ENCODE assay signal across 8 cellular contexts in genomic region chr2:99337164-99337930, GRCh38. TPM values are rescaled to one million over a fixed set of nuclear protein-coding genes. Genes with fewer than 3 reads are reported as not detected.
DNase-seq lines count a peak whose midpoint lies in the region; ATAC-seq and TF ChIP-seq lines count a peak whose summit lies in the region.

A gene with protein sequence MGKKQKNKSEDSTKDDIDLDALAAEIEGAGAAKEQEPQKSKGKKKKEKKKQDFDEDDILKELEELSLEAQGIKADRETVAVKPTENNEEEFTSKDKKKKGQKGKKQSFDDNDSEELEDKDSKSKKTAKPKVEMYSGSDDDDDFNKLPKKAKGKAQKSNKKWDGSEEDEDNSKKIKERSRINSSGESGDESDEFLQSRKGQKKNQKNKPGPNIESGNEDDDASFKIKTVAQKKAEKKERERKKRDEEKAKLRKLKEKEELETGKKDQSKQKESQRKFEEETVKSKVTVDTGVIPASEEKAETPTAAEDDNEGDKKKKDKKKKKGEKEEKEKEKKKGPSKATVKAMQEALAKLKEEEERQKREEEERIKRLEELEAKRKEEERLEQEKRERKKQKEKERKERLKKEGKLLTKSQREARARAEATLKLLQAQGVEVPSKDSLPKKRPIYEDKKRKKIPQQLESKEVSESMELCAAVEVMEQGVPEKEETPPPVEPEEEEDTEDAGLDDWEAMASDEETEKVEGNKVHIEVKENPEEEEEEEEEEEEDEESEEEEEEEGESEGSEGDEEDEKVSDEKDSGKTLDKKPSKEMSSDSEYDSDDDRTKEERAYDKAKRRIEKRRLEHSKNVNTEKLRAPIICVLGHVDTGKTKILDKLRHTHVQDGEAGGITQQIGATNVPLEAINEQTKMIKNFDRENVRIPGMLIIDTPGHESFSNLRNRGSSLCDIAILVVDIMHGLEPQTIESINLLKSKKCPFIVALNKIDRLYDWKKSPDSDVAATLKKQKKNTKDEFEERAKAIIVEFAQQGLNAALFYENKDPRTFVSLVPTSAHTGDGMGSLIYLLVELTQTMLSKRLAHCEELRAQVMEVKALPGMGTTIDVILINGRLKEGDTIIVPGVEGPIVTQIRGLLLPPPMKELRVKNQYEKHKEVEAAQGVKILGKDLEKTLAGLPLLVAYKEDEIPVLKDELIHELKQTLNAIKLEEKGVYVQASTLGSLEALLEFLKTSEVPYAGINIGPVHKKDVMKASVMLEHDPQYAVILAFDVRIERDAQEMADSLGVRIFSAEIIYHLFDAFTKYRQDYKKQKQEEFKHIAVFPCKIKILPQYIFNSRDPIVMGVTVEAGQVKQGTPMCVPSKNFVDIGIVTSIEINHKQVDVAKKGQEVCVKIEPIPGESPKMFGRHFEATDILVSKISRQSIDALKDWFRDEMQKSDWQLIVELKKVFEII (plus strand): TSS chr2:99337389. CDS start chr2:99337555, 166 bp downstream.

- no peak within 1 kb of the TSS for H3K56ac ChIP-seq in H9 (ENCODE audit: insufficient read length, low read depth, low read length)

- H3K4me3 Mint-ChIP-seq in H9, result no peak within 1 kb of the TSS
- H3K4me3 Mint-ChIP-seq in nephron, result no peak within 1 kb of the TSS

- H3K27ac ChIP-seq in H9 (ENCODE audit: insufficient read length, low read depth, low read length) (no peak within 1 kb of the TSS), RWPE2 (ENCODE audit: poor library complexity, severe bottlenecking) (peak within 1 kb of the TSS; percentile 77)

- H4K8ac ChIP-seq in H9 (replicated peaks; ENCODE audit: insufficient read length, low read depth, low read length), result no peak within 1 kb of the TSS

- H3K18ac ChIP-seq in H9 (ENCODE audit: insufficient read length, low read depth, low read length), result no peak within 1 kb of the TSS

- H3K36me3 Mint-ChIP-seq in H9 (ENCODE audit: insufficient read depth in 1 of 3, low read depth in 3 of 3) (peaks cover 8 to 9% (median 8%) of the 10 kb centered on the region in 3 experiments; a peak in 6 of 7 replicates), nephron (ENCODE audit: low read depth) (peaks cover 8% of the 10 kb centered on the region)

- H3K4ac ChIP-seq in H9 (ENCODE audit: low read depth, low read length), result no peak within 1 kb of the TSS

- no peak within 1 kb of the TSS for H2BK120ac ChIP-seq in H9 (ENCODE audit: low read depth, low read length, poor library complexity, severe bottlenecking)

- H2BK12ac ChIP-seq in H9 (ENCODE audit: insufficient read length, low read depth, low read length), result no peak within 1 kb of the TSS

- H3K4me1 ChIP-seq in H9 (ENCODE audit: insufficient read depth, low read length) (no peaks in the 10 kb centered on the region), Loucy (ENCODE audit: insufficient read depth, low read length, poor library complexity, severe bottlenecking) (peaks cover 49% of the 10 kb centered on the region), RWPE2 (ENCODE audit: insufficient read depth, poor library complexity, severe bottlenecking) (peaks cover 15% of the 10 kb centered on the region)

- H3K79me2 ChIP-seq in H9 (ENCODE audit: insufficient read depth, low read length), result peaks cover 52% of the 10 kb centered on the region
- H3K79me2 ChIP-seq in Loucy (ENCODE audit: insufficient read depth, low read length), result peaks cover 86% of the 10 kb centered on the region

- no peak within 1 kb of the TSS for H2AK5ac ChIP-seq in H9 (ENCODE audit: insufficient read length, low read length)

- H3K9me3 Mint-ChIP-seq in H9 (no peaks in the 10 kb centered on the region), nephron (no peaks in the 10 kb centered on the region)

- H3K23me2 ChIP-seq in H9 (ENCODE audit: insufficient read length, low read depth, low read length, poor library complexity, severe bottlenecking), result peaks cover 17% of the 10 kb centered on the region

- H3F3A ChIP-seq in Loucy (ENCODE audit: low read depth), result peaks cover 5% of the 10 kb centered on the region; the same call in 1 of the 2 replicates

- H4K20me1 ChIP-seq in H9 (ENCODE audit: control insufficient read depth, insufficient read depth, insufficient read length) (no peaks in the 10 kb centered on the region), Loucy (ENCODE audit: insufficient read depth, low read length, poor library complexity, severe bottlenecking) (peaks cover 71% of the 10 kb centered on the region)

- peak; percentile 97 for DNase-seq in GDM1 (lab: John Stamatoyannopoulos, UW)
- peak; percentile 95 for DNase-seq in H9
- peak; percentile 95 for DNase-seq in RWPE2 (ENCODE audit: low spot score)
- peak; percentile 92 for DNase-seq in activated T-helper 9 cell treated with anti-CD3 and anti-CD28 coated beads, Interleukin-2, amount 50 U/mL, for 16 hours (ENCODE audit: low read depth)
- peak; percentile 96 for DNase-seq in fibroblast of the aortic adventitia (ENCODE audit: low read depth)
- DNase-seq in stimulated activated naive CD8-positive, alpha-beta T cell treated with anti-CD3 and anti-CD28 coated beads, Interleukin-15, Interleukin-2, amounts not matched to agents 100 U/mL and 50 U/mL, for 24 hours, result peak; percentile 96

- H3K14ac ChIP-seq in H9 (ENCODE audit: insufficient read depth, low read length), result no peak within 1 kb of the TSS

- no peak within 1 kb of the TSS for H4K5ac ChIP-seq in H9 (ENCODE audit: insufficient read length, low read depth, low read length)

- H3K27me3 Mint-ChIP-seq in H9 (ENCODE audit: low read depth) (no peaks in the 10 kb centered on the region), nephron (ENCODE audit: low read depth) (no peaks in the 10 kb centered on the region)

- H3K4me1 Mint-ChIP-seq in H9, result peaks cover 11 to 12% of the 10 kb centered on the region in 2 experiments
- peaks cover 6% of the 10 kb centered on the region for H3K4me1 Mint-ChIP-seq in nephron

- no peak within 1 kb of the TSS for H2BK15ac ChIP-seq in H9 (ENCODE audit: low read depth, low read length)

- H3K27me3 ChIP-seq in H9 (ENCODE audit: insufficient read depth, low read length) (no peaks in the 10 kb centered on the region), Loucy (ENCODE audit: insufficient read depth, low read length, poor library complexity, severe bottlenecking) (no peaks in the 10 kb centered on the region), RWPE2 (ENCODE audit: insufficient read depth, poor library complexity, severe bottlenecking) (no peaks in the 10 kb centered on the region)

- no peaks in the 10 kb centered on the region for H3K9me2 ChIP-seq in Loucy (replicated peaks; ENCODE audit: low read depth, low read length)

- no peak within 1 kb of the TSS for H2BK5ac ChIP-seq in H9 (ENCODE audit: insufficient read length, low read length)

- no peak within 1 kb of the TSS for H3T11ph ChIP-seq in H9 (ENCODE audit: low read length)

- H4K91ac ChIP-seq in H9 (ENCODE audit: insufficient read length, low read depth, low read length), result no peak within 1 kb of the TSS

- H3K4me3 ChIP-seq in Loucy (ENCODE audit: low read length, poor library complexity, severe bottlenecking) (peak within 1 kb of the TSS; percentile 88), RWPE2 (ENCODE audit: severe bottlenecking) (peak within 1 kb of the TSS; percentile 59), fibroblast of the aortic adventitia (ENCODE audit: low read depth, low read length) (peak within 1 kb of the TSS; percentile 93)

- H3K9me3 ChIP-seq in H9 (ENCODE audit: control insufficient read depth, low read depth, low read length), result no peaks in the 10 kb centered on the region
- H3K9me3 ChIP-seq in Loucy (ENCODE audit: insufficient read depth, low read depth, low read length), result no peaks in the 10 kb centered on the region
- H3K9me3 ChIP-seq in RWPE2 (ENCODE audit: severe bottlenecking), result no peaks in the 10 kb centered on the region

- no peaks in the 10 kb centered on the region for H3K79me1 ChIP-seq in H9 (ENCODE audit: insufficient read depth, low read depth, low read length, poor library complexity, severe bottlenecking)

- H2AFZ ChIP-seq in H9 (ENCODE audit: low read length) (peak within 1 kb of the TSS; percentile 48), Loucy (ENCODE audit: low read length) (peak within 1 kb of the TSS; percentile 96)

- peak; percentile 84 for ATAC-seq in RWPE2 (ENCODE audit: low read depth)
- ATAC-seq in stimulated activated naive CD8-positive, alpha-beta T cell treated with anti-CD3 and anti-CD28 coated beads, Interleukin-15, Interleukin-2, amounts not matched to agents 100 U/mL and 50 U/mL, for 24 hours, result peak; percentile 85

- peak within 1 kb of the TSS; percentile 81 for H3K4me2 ChIP-seq in H9 (ENCODE audit: insufficient read depth, insufficient read length, low read length)
- peak within 1 kb of the TSS; percentile 94 for H3K4me2 ChIP-seq in Loucy (ENCODE audit: low read depth, low read length, poor library complexity, severe bottlenecking)

- H3K27ac Mint-ChIP-seq in H9, result no peak within 1 kb of the TSS
- no peak within 1 kb of the TSS for H3K27ac Mint-ChIP-seq in nephron

- H3K9ac ChIP-seq in H9 (ENCODE audit: extremely low read depth, insufficient read length, low read length) (peak within 1 kb of the TSS; percentile 87), Loucy (ENCODE audit: low read depth, low read length, poor library complexity, severe bottlenecking) (peak within 1 kb of the TSS; percentile 86)

- TF ChIP-seq CTCF in H9 (conservative IDR thresholded peaks at IDR 0.05) (peak; percentile 79), Loucy (conservative IDR thresholded peaks at IDR 0.05; ENCODE audit: low read length) (peak; percentile 75), RWPE2 (IDR thresholded peaks at IDR 0.05; ENCODE audit: poor library complexity, severe bottlenecking) (peak; percentile 96), fibroblast of the aortic adventitia (IDR thresholded peaks at IDR 0.05; ENCODE audit: insufficient read depth, low read length) (peak; percentile 69), nephron (IDR thresholded peaks at IDR 0.05; ENCODE audit: unreplicated experiment in 3 of 3) (peak; percentile 63 to 74 (median 65))

- H2BK20ac ChIP-seq in H9 (ENCODE audit: low read depth, low read length, poor library complexity, severe bottlenecking), result no peak within 1 kb of the TSS

- H3K36me3 ChIP-seq in Loucy (ENCODE audit: insufficient read depth, low read length) (peaks cover 7% of the 10 kb centered on the region; the same call in 1 of the 2 replicates), RWPE2 (ENCODE audit: low read depth) (peaks cover 12% of the 10 kb centered on the region)

- WGBS in H9 (ENCODE audit: extremely low coverage, insufficient read length, low lambda C conversion rate), result no CpG with 5 or more reads among the region's 80 CpGs

- H3K23ac ChIP-seq in H9 (ENCODE audit: insufficient read length, low read depth, low read length), result no peak within 1 kb of the TSS

RNA-seq across cellular contexts. Expression of the gene that starts here (rescaled TPM):
- total RNA-seq in H9 (2021) (56.5 and 58.1 TPM in 2 replicates), fibroblast of the aortic adventitia (ENCODE audit: low replicate concordance) (17.3 and 27.1 TPM in 2 replicates)
